In genomic region chr1:204931768-204932572, GRCh38 we compare ENCODE assay signal across 19 cellular contexts.
DNase-seq lines count a peak whose midpoint lies in the region; ATAC-seq, FAIRE-seq and TF ChIP-seq lines count a peak whose summit lies in the region.
"Had no signal": no experiment of that assay in that cellular context is flagged by ENCODE, and none has a peak within 500 bp of the region (broad histone marks: within the 10 kb centered on the region; RNA-seq: fewer than 3 reads in every experiment).

No MANE protein-coding gene starts in this region.

- no peak overlapping the region for H4K8ac ChIP-seq in mesendoderm (ENCODE audit: low read depth, low read length)

- TF ChIP-seq CTCF in HepG2 (CRISPR knock-in tag; IDR thresholded peaks at IDR 0.05): no peak
- TF ChIP-seq CTCF in right lobe of liver (IDR thresholded peaks at IDR 0.05): no peak
- TF ChIP-seq CTCF in WERI-Rb-1 (IDR thresholded peaks at IDR 0.05; ENCODE audit: low read depth, low read length): no peak
- TF ChIP-seq CTCF in esophagus muscularis mucosa (IDR thresholded peaks at IDR 0.05): no peak

- H3K27ac ChIP-seq in HepG2 (ENCODE audit: extremely low read length, insufficient read depth, low read length): no peak overlapping the region
- no peak overlapping the region for H3K27ac ChIP-seq in right lobe of liver
- H3K27ac ChIP-seq in WERI-Rb-1: no peak overlapping the region
- H3K27ac ChIP-seq in mesendoderm (ENCODE audit: low read depth, low read length): peak overlapping the region; percentile 13
- H3K27ac ChIP-seq in esophagus muscularis mucosa (replicated peaks in 1 of 4): no peak overlapping the region
- H3K27ac ChIP-seq: GM23248, HL-60 had no signal

- no peak for DNase-seq in HepG2 (ENCODE audit: low spot score)
- DNase-seq in right lobe of liver: no peak
- peak; percentile 4 for DNase-seq in WERI-Rb-1
- DNase-seq in mesendoderm: no peak
- DNase-seq in frontal cortex (ENCODE audit: low spot score in 2 of 2): no peak
- DNase-seq in esophagus muscularis mucosa (ENCODE audit: extremely low spot score): no peak
- DNase-seq: 8988T; C1 segment of cervical spinal cord; Caco-2; CD4-positive, CD25-positive, alpha-beta regulatory T cell; CD8-positive, alpha-beta memory T cell; GM23248; IMR-90 had no signal

- no peaks in the 10 kb centered on the region for H3K36me3 ChIP-seq in HepG2 (replicated peaks in 1 of 2; ENCODE audit: control insufficient read depth in 1 of 2, insufficient read depth in 2 of 2, low read length in 2 of 2)
- H3K36me3 ChIP-seq in right lobe of liver: no peaks in the 10 kb centered on the region
- peaks cover 3% of the 10 kb centered on the region; the same call in 1 of the 2 replicates for H3K36me3 ChIP-seq in WERI-Rb-1
- no peaks in the 10 kb centered on the region for H3K36me3 ChIP-seq in mesendoderm (ENCODE audit: control insufficient read depth, insufficient read depth, low read length)
- peaks cover 0 to 12% (median 2%) of the 10 kb centered on the region in 4 donors for H3K36me3 ChIP-seq in esophagus muscularis mucosa
- H3K36me3 ChIP-seq: HAP-1 had no signal

- peak overlapping the region; percentile 15 for H2BK120ac ChIP-seq in mesendoderm (ENCODE audit: low read depth, low read length)

- H3K9ac ChIP-seq in HepG2 (ENCODE audit: insufficient read depth, low read depth, low read length) (no peak overlapping the region), mesendoderm (ENCODE audit: low read length) (peak overlapping the region; percentile 9)
- H3K9ac ChIP-seq: GM23248 had no signal

- intact Hi-C loops in HepG2 (cut with micrococcal nuclease; ENCODE audit: unreplicated experiment): no loop called here
- intact Hi-C loops in right lobe of liver (cut with DNase I): loop anchor here in 1 of 2 donors (10.0 kb wide), 1 partner anchor 107 kb away; no protein-coding TSS in a partner anchor
- intact Hi-C loops in esophagus muscularis mucosa (cut with DNase I): no loop called here

- peak overlapping the region; percentile 10 for H3K18ac ChIP-seq in mesendoderm (ENCODE audit: low read length)

- no peaks in the 10 kb centered on the region for H3K4me1 ChIP-seq in HepG2 (ENCODE audit: insufficient read depth, low read length)
- H3K4me1 ChIP-seq in right lobe of liver: no peaks in the 10 kb centered on the region
- peaks cover 35% of the 10 kb centered on the region for H3K4me1 ChIP-seq in mesendoderm (ENCODE audit: control insufficient read depth, low read depth, low read length)
- H3K4me1 ChIP-seq in esophagus muscularis mucosa: peaks cover 0 to 14% (median 4%) of the 10 kb centered on the region in 4 donors
- H3K4me1 ChIP-seq: Caco-2 had no signal

- H2AK5ac ChIP-seq in mesendoderm (ENCODE audit: low read length): peak overlapping the region; percentile 8

- 17% methylated on average over 7 of the region's 7 CpGs for WGBS in HepG2 (ENCODE audit: low lambda C conversion rate)
- 86% methylated on average over 7 of the region's 7 CpGs for WGBS in right lobe of liver (ENCODE audit: insufficient coverage, low coverage, low lambda C conversion rate, missing lambda C conversion rate)
- no CpG with 5 or more reads among the region's 7 CpGs for WGBS in mesendoderm (ENCODE audit: extremely low coverage, insufficient coverage, low lambda C conversion rate)
- 96% methylated on average over 7 of the region's 7 CpGs for WGBS in esophagus muscularis mucosa

- no peak overlapping the region for H3K4me2 ChIP-seq in HepG2 (ENCODE audit: low read depth, low read length)
- no peak overlapping the region for H3K4me2 ChIP-seq in mesendoderm (ENCODE audit: low read length)

- no peaks in the 10 kb centered on the region for H4K20me1 ChIP-seq in HepG2 (ENCODE audit: insufficient read depth, low read length)

- no peaks in the 10 kb centered on the region for H3K9me3 ChIP-seq in HepG2 (ENCODE audit: low read length)
- no peaks in the 10 kb centered on the region for H3K9me3 ChIP-seq in right lobe of liver
- no peaks in the 10 kb centered on the region for H3K9me3 ChIP-seq in WERI-Rb-1 (ENCODE audit: severe bottlenecking)
- no peaks in the 10 kb centered on the region for H3K9me3 ChIP-seq in esophagus muscularis mucosa
- H3K9me3 ChIP-seq: Caco-2, HAP-1 had no signal

- no peaks in the 10 kb centered on the region for H3K79me1 ChIP-seq in mesendoderm (ENCODE audit: low read length)

- peaks cover 4 to 23% of the 10 kb centered on the region in 2 experiments; a peak in 4 of 5 replicates for H3K27me3 ChIP-seq in HepG2 (ENCODE audit: control insufficient read depth in 1 of 2, insufficient read depth in 2 of 2, low read length in 2 of 2)
- H3K27me3 ChIP-seq in right lobe of liver: no peaks in the 10 kb centered on the region
- no peaks in the 10 kb centered on the region for H3K27me3 ChIP-seq in WERI-Rb-1 (ENCODE audit: insufficient read depth, low read depth, severe bottlenecking)
- no peaks in the 10 kb centered on the region for H3K27me3 ChIP-seq in mesendoderm (ENCODE audit: insufficient read depth, low read length, poor library complexity)
- no peaks in the 10 kb centered on the region for H3K27me3 ChIP-seq in esophagus muscularis mucosa

- CTCF ChIA-PET in HepG2 (lab: Yijun Ruan, JAX; ENCODE audit: low intra/inter-chr PET ratio, low total read pairs): no interaction called here

- H4K5ac ChIP-seq in mesendoderm (ENCODE audit: low read length): no peak overlapping the region

- H2BK5ac ChIP-seq in mesendoderm (ENCODE audit: low read length): peak overlapping the region; percentile 18

- TF ChIP-seq EP300 in HepG2 (IDR thresholded peaks at IDR 0.05; ENCODE audit: low read depth in 2 of 2, low read length in 2 of 2) (no peak), HepG2 (CRISPR knock-in tag; IDR thresholded peaks at IDR 0.05; ENCODE audit: borderline replicate concordance) (no peak), esophagus muscularis mucosa (IDR thresholded peaks at IDR 0.05) (no peak)

- TF ChIP-seq POLR2A in HepG2 (IDR thresholded peaks at IDR 0.05; ENCODE audit: insufficient read depth in 1 of 2, low read depth in 2 of 2, low read length in 2 of 2) (no peak), right lobe of liver (IDR thresholded peaks at IDR 0.05) (no peak), esophagus muscularis mucosa (IDR thresholded peaks at IDR 0.05; ENCODE audit: low read depth) (no peak)

- in situ Hi-C loops in HepG2 (cut with HindIII; ENCODE audit: extremely low pct_ligation_motif_present, low pct_unique_long_range_greater_than_20kb): no loop called here

- no peak for TF ChIP-seq RAD21 in HepG2 (CRISPR knock-in tag; IDR thresholded peaks at IDR 0.05)

- H3K23ac ChIP-seq in mesendoderm (ENCODE audit: low read length): no peak overlapping the region

- ATAC-seq in HepG2: no peak
- no peak for ATAC-seq in right lobe of liver
- no peak for ATAC-seq in HG03469 (IDR thresholded peaks at IDR 0.05; ENCODE audit: unreplicated experiment)

- no peak overlapping the region for H2AFZ ChIP-seq in HepG2 (ENCODE audit: low read length)
- H2AFZ ChIP-seq: GM23248 had no signal

- FAIRE-seq in HepG2 (lab: Jason Lieb, UNC) (no peak), frontal cortex (lab: Jason Lieb, UNC) (no peak)
- FAIRE-seq: D721Med, G401.6, GM12891 had no signal

- H3K4ac ChIP-seq in mesendoderm (ENCODE audit: low read depth, low read length): peak overlapping the region; percentile 63

- no peaks in the 10 kb centered on the region for H3K79me2 ChIP-seq in HepG2 (ENCODE audit: insufficient read depth, low read length)
- H3K79me2 ChIP-seq in mesendoderm (ENCODE audit: control insufficient read depth, insufficient read depth, low read length): no peaks in the 10 kb centered on the region

- H3K4me3 ChIP-seq in HepG2 (replicated peaks in 1 of 3; ENCODE audit: insufficient read depth in 1 of 3, low read depth in 2 of 3, low read length in 3 of 3): no peak overlapping the region
- H3K4me3 ChIP-seq in right lobe of liver: no peak overlapping the region
- no peak overlapping the region for H3K4me3 ChIP-seq in WERI-Rb-1 (ENCODE audit: low read depth, low read length)
- no peak overlapping the region for H3K4me3 ChIP-seq in mesendoderm (ENCODE audit: low read length)
- H3K4me3 ChIP-seq in esophagus muscularis mucosa: no peak overlapping the region
- H3K4me3 ChIP-seq: GM23248, HAP-1 had no signal

- no TSS peak for BruUV-seq in HepG2 (replicated peaks; lab: Mats Ljungman, UMichigan)

- peak overlapping the region; percentile 70 for H3K56ac ChIP-seq in mesendoderm (ENCODE audit: low read length)

- no peak overlapping the region for H2BK15ac ChIP-seq in mesendoderm (replicated peaks; ENCODE audit: low read depth)

- POLR2A ChIA-PET in HepG2 (lab: Yijun Ruan, JAX): no interaction called here

TF ChIP-seq in HepG2, 621 proteins besides CTCF, POLR2A, EP300 and RAD21:
- TF ChIP-seq MIER3 (CRISPR knock-in tag; IDR thresholded peaks at IDR 0.05; ENCODE audit: borderline replicate concordance): no peak
- TF ChIP-seq ATF7 (IDR thresholded peaks at IDR 0.05): peak; percentile 90
- TF ChIP-seq ATF7 (CRISPR knock-in tag; IDR thresholded peaks at IDR 0.05): no peak
- peak; percentile 95 for TF ChIP-seq CREB1 (IDR thresholded peaks at IDR 0.05)
- TF ChIP-seq CREB1 (CRISPR knock-in tag; IDR thresholded peaks at IDR 0.05): no peak
